Comparison of ENCODE assay signal across 8 cellular contexts in the genomic region with DNA sequence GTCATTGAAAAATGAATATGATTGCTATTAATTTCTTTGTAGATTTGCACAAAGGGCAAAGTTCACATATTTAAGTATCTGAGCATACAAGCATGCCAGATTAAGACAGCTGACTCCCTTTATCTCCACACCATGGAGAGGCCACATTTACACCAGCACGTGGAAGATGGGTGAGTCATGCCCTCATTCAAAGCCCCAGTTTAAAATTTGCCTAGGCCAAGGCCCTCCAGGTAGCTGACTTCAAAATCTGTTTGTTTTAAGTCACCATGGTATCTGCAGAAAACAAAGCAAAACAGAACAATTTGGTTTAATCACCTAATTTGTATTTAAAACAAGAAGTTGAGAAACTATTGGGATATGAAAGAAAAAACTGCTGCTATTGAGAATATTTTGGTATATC.
A peak's percentile ranks its signal among the peaks of the same experiment; 100 is the strongest.
DNase-seq lines count a peak whose midpoint lies in the region; ATAC-seq and TF ChIP-seq lines count a peak whose summit lies in the region.

No MANE protein-coding gene starts in this region.

- peaks cover 19% of the 10 kb centered on the region for H3K4me1 Mint-ChIP-seq in activated CD4-positive, alpha-beta T cell treated with anti-CD3 and anti-CD28 coated beads for 36 hours
- H3K4me1 Mint-ChIP-seq in naive B cell: peaks cover 8 to 19% (median 13%) of the 10 kb centered on the region in 3 donors

- H3K9ac ChIP-seq in IMR-90 (ENCODE audit: low read depth, low read length) (no peak overlapping the region), MM.1S (ENCODE audit: low read length) (no peak overlapping the region)

- H3K18ac ChIP-seq in IMR-90 (ENCODE audit: low read depth, low read length): no peak overlapping the region

- H3K79me1 ChIP-seq in IMR-90 (ENCODE audit: low read depth in 1 of 2, low read length in 2 of 2): peaks cover 9 to 13% of the 10 kb centered on the region in 2 experiments; a peak in 2 of 4 replicates

- no peaks in the 10 kb centered on the region for H3K9me2 ChIP-seq in MM.1S (replicated peaks; ENCODE audit: insufficient read depth, low read length)
- H3K9me2 ChIP-seq in OCI-LY7 (ENCODE audit: insufficient read depth, low read length): no peaks in the 10 kb centered on the region

- no peak overlapping the region for H3K4me2 ChIP-seq in IMR-90 (ENCODE audit: low read depth, low read length)
- no peak overlapping the region for H3K4me2 ChIP-seq in MM.1S (ENCODE audit: low read depth, low read length)
- no peak overlapping the region for H3K4me2 ChIP-seq in OCI-LY7 (ENCODE audit: low read length)

- TF ChIP-seq CTCF in IMR-90 (conservative IDR thresholded peaks at IDR 0.05; ENCODE audit: low read depth, low read length) (no peak), body of pancreas (IDR thresholded peaks at IDR 0.05) (no peak), MM.1S (IDR thresholded peaks at IDR 0.05; ENCODE audit: low read length) (no peak), lower leg skin (IDR thresholded peaks at IDR 0.05) (no peak), OCI-LY7 (conservative IDR thresholded peaks at IDR 0.05; ENCODE audit: low read length) (no peak)

- POLR2A ChIA-PET in activated CD4-positive, alpha-beta T cell treated with anti-CD3 and anti-CD28 coated beads for 36 hours (lab: Charles Lee): no interaction called here
- POLR2A ChIA-PET in IMR-90 (lab: Charles Lee; ENCODE audit: unreplicated experiment) (no interaction called here), OCI-LY7 (lab: Charles Lee) (interaction anchor here (0.7 to 1.4 kb wide), 2 partner anchors 102 to 115 kb away, joined by 3 to 4 read pairs; no protein-coding TSS in a partner anchor)

- H3K4me1 ChIP-seq in IMR-90 (ENCODE audit: control insufficient read depth, insufficient read depth, low read length): peaks cover 7% of the 10 kb centered on the region
- peaks cover 30% of the 10 kb centered on the region for H3K4me1 ChIP-seq in body of pancreas
- H3K4me1 ChIP-seq in MM.1S (ENCODE audit: low read length): no peaks in the 10 kb centered on the region
- H3K4me1 ChIP-seq in OCI-LY7 (ENCODE audit: insufficient read depth, low read length, poor library complexity, severe bottlenecking): peaks cover 5% of the 10 kb centered on the region

- H3K27me3 Mint-ChIP-seq in activated CD4-positive, alpha-beta T cell treated with anti-CD3 and anti-CD28 coated beads for 36 hours: no peaks in the 10 kb centered on the region
- H3K27me3 Mint-ChIP-seq in naive B cell: no peaks in the 10 kb centered on the region

- dilution Hi-C loops in IMR-90 (cut with HindIII; ENCODE audit: low sequenced_read_pairs, unreplicated experiment): no loop called here

- H3K9me3 Mint-ChIP-seq in activated CD4-positive, alpha-beta T cell treated with anti-CD3 and anti-CD28 coated beads for 36 hours (ENCODE audit: low read depth): no peaks in the 10 kb centered on the region
- H3K9me3 Mint-ChIP-seq in naive B cell: no peaks in the 10 kb centered on the region

- peaks cover 4% of the 10 kb centered on the region; the same call in 1 of the 2 replicates for H3K36me3 ChIP-seq in IMR-90 (ENCODE audit: control insufficient read depth, insufficient read depth, low read length)
- no peaks in the 10 kb centered on the region for H3K36me3 ChIP-seq in body of pancreas (replicated peaks in 1 of 2; ENCODE audit: insufficient read depth in 1 of 2, low read depth in 2 of 2)
- no peaks in the 10 kb centered on the region for H3K36me3 ChIP-seq in MM.1S (replicated peaks; ENCODE audit: insufficient read depth, low read length)
- H3K36me3 ChIP-seq in OCI-LY7 (ENCODE audit: insufficient read depth, low read length): peaks cover 72% of the 10 kb centered on the region

- 17% methylated on average over 1 of the region's 1 CpG; no CpG with 5 or more reads in 1 of the 2 experiments for WGBS in IMR-90 (ENCODE audit: extremely low coverage in 2 of 2, insufficient read length in 1 of 2), 2 experiments
- WGBS in body of pancreas, 2 donors: 10 to 11% methylated on average over 1 of the region's 1 CpG
- WGBS in lower leg skin, 2 donors: 21 to 27% methylated on average over 1 of the region's 1 CpG

- ATAC-seq in activated CD4-positive, alpha-beta T cell treated with anti-CD3 and anti-CD28 coated beads for 36 hours: peak; percentile 65
- peak; percentile 54 for ATAC-seq in IMR-90 (ENCODE audit: low read depth)
- peak; percentile 88 for ATAC-seq in body of pancreas
- peak; percentile 43 to 65 for ATAC-seq in naive B cell (ENCODE audit: low read depth in 2 of 2)

- H2AK5ac ChIP-seq in IMR-90 (ENCODE audit: low read depth, low read length): no peak overlapping the region

- no peak overlapping the region for H2BK20ac ChIP-seq in IMR-90 (ENCODE audit: low read depth, low read length)

- H3K27ac Mint-ChIP-seq in activated CD4-positive, alpha-beta T cell treated with anti-CD3 and anti-CD28 coated beads for 36 hours: no peak overlapping the region
- peak overlapping the region in 1 of 6 donors; percentile 18 for H3K27ac Mint-ChIP-seq in naive B cell

- CTCF ChIA-PET in activated CD4-positive, alpha-beta T cell treated with anti-CD3 and anti-CD28 coated beads for 36 hours (lab: Charles Lee): interaction anchor here (0.5 to 0.6 kb wide), 2 partner anchors 10 to 43 kb away, joined by 3 to 4 read pairs; no protein-coding TSS in a partner anchor
- CTCF ChIA-PET in IMR-90 (lab: Yijun Ruan, JAX) (no interaction called here), OCI-LY7 (lab: Charles Lee; ENCODE audit: unreplicated experiment) (no interaction called here)

- no peak overlapping the region for H3K56ac ChIP-seq in IMR-90 (ENCODE audit: extremely low read depth, insufficient read depth, low read length)

- H3K79me2 ChIP-seq in MM.1S (ENCODE audit: low read length) (no peaks in the 10 kb centered on the region), OCI-LY7 (ENCODE audit: insufficient read depth, low read depth, low read length) (no peaks in the 10 kb centered on the region)

- H3K23ac ChIP-seq in IMR-90 (ENCODE audit: low read depth, low read length): no peak overlapping the region

- no peak overlapping the region for H3K14ac ChIP-seq in IMR-90 (replicated peaks; ENCODE audit: low read depth, low read length)

- in situ Hi-C loops in IMR-90 (cut with MboI; ENCODE audit: low sequenced_read_pairs): loop anchor here (10.0 kb wide), 1 partner anchor 133 kb away; a partner anchor contains a TSS

- no peak overlapping the region for H4K91ac ChIP-seq in IMR-90 (ENCODE audit: insufficient read depth, low read depth, low read length)

- peaks cover 21% of the 10 kb centered on the region for H3K36me3 Mint-ChIP-seq in activated CD4-positive, alpha-beta T cell treated with anti-CD3 and anti-CD28 coated beads for 36 hours (ENCODE audit: low read depth)
- H3K36me3 Mint-ChIP-seq in naive B cell: peaks cover 10 to 14% of the 10 kb centered on the region in 2 donors

- H3K4me3 ChIP-seq in IMR-90 (ENCODE audit: insufficient read depth, low read depth, low read length) (no peak overlapping the region), body of pancreas (no peak overlapping the region), MM.1S (ENCODE audit: low read length) (no peak overlapping the region), lower leg skin (ENCODE audit: low read depth, poor library complexity, severe bottlenecking) (no peak overlapping the region), OCI-LY7 (ENCODE audit: low read depth, low read length, poor library complexity, severe bottlenecking) (no peak overlapping the region)

- peak; percentile 30 for DNase-seq in activated CD4-positive, alpha-beta T cell treated with anti-CD3 and anti-CD28 coated beads for 36 hours
- no peak for DNase-seq in activated CD4-positive, alpha-beta T cell treated with anti-CD3 and anti-CD28 coated beads for 4 hours
- DNase-seq in IMR-90 (peak; percentile 46), body of pancreas (peak; percentile 22 to 54 (median 30)), naive B cell (no peak), MM.1S (no peak), lower leg skin (ENCODE audit: low spot score in 2 of 2) (no peak), OCI-LY7 (ENCODE audit: low spot score) (no peak)

- H4K8ac ChIP-seq in IMR-90 (ENCODE audit: low read depth in 2 of 2, low read length in 2 of 2): no peak overlapping the region

- H3K4me3 Mint-ChIP-seq in activated CD4-positive, alpha-beta T cell treated with anti-CD3 and anti-CD28 coated beads for 36 hours: no peak overlapping the region
- no peak overlapping the region for H3K4me3 Mint-ChIP-seq in naive B cell

- BruUV-seq in IMR-90 (replicated peaks; lab: Mats Ljungman, UMichigan): no TSS peak
- BruUV-seq in OCI-LY7 (replicated peaks; lab: Mats Ljungman, UMichigan): no TSS peak

- no peak overlapping the region for H2AK9ac ChIP-seq in IMR-90 (replicated peaks; ENCODE audit: low read depth, low read length, poor library complexity)

- peaks cover 3% of the 10 kb centered on the region for H3K9me1 ChIP-seq in IMR-90 (ENCODE audit: insufficient read depth, low read length)

- no peak overlapping the region for H4K5ac ChIP-seq in IMR-90 (ENCODE audit: low read depth, low read length)

- no peak overlapping the region for H2BK15ac ChIP-seq in IMR-90 (ENCODE audit: low read depth, low read length)

- H2BK5ac ChIP-seq in IMR-90 (ENCODE audit: low read depth, low read length, poor library complexity, severe bottlenecking): no peak overlapping the region

- H3K27me3 ChIP-seq in IMR-90 (ENCODE audit: control insufficient read depth, insufficient read depth, low read length) (no peaks in the 10 kb centered on the region), body of pancreas (no peaks in the 10 kb centered on the region), MM.1S (replicated peaks; ENCODE audit: insufficient read depth, low read length) (no peaks in the 10 kb centered on the region)

- intact Hi-C loops in activated CD4-positive, alpha-beta T cell treated with anti-CD3 and anti-CD28 coated beads for 36 hours (cut with DNase I, micrococcal nuclease): no loop called here
- intact Hi-C loops in IMR-90 (cut with micrococcal nuclease) (no loop called here), body of pancreas (cut with DNase I) (no loop called here), lower leg skin (cut with DNase I; ENCODE audit: low total_unique reads) (no loop called here), OCI-LY7 (cut with micrococcal nuclease; ENCODE audit: unreplicated experiment) (no loop called here)

- H3F3A ChIP-seq in MM.1S (ENCODE audit: insufficient read depth, low read length): no peaks in the 10 kb centered on the region

- H3K9me3 ChIP-seq in IMR-90 (ENCODE audit: control insufficient read depth, insufficient read depth, low read length) (no peaks in the 10 kb centered on the region), body of pancreas (no peaks in the 10 kb centered on the region), MM.1S (replicated peaks; ENCODE audit: insufficient read depth, low read length) (no peaks in the 10 kb centered on the region), OCI-LY7 (ENCODE audit: low read length) (no peaks in the 10 kb centered on the region)

- no peak for TF ChIP-seq RAD21 in IMR-90 (IDR thresholded peaks at IDR 0.05; ENCODE audit: low read length)

- H4K20me1 ChIP-seq in IMR-90 (ENCODE audit: insufficient read depth, low read length) (no peaks in the 10 kb centered on the region), MM.1S (ENCODE audit: insufficient read depth, low read length) (no peaks in the 10 kb centered on the region), OCI-LY7 (ENCODE audit: insufficient read depth, low read length) (no peaks in the 10 kb centered on the region)

- H2BK120ac ChIP-seq in IMR-90 (ENCODE audit: low read depth, low read length): no peak overlapping the region

- no peak for TF ChIP-seq POLR2A in IMR-90 (IDR thresholded peaks at IDR 0.05; ENCODE audit: low read depth, low read length)
- TF ChIP-seq POLR2A in body of pancreas (IDR thresholded peaks at IDR 0.05): no peak
- no peak for TF ChIP-seq POLR2A in lower leg skin (IDR thresholded peaks at IDR 0.05)

- H3K27ac ChIP-seq in IMR-90 (ENCODE audit: insufficient read depth, low read length) (no peak overlapping the region), body of pancreas (no peak overlapping the region), MM.1S (ENCODE audit: low read length) (no peak overlapping the region), OCI-LY7 (ENCODE audit: low read depth, low read length, poor library complexity, severe bottlenecking) (no peak overlapping the region)

- H3K4ac ChIP-seq in IMR-90 (ENCODE audit: low read depth, low read length): no peak overlapping the region

- H2AFZ ChIP-seq in IMR-90 (replicated peaks; ENCODE audit: low read length, poor library complexity): no peak overlapping the region
- H2AFZ ChIP-seq in MM.1S (ENCODE audit: low read length): no peak overlapping the region
- H2AFZ ChIP-seq in OCI-LY7 (ENCODE audit: low read length): no peak overlapping the region

Comparison
In these comparisons a context has a peak if more than half of its experiments do, and no peak if none do; other contexts are left out.
1. DNase-seq: peak in activated CD4-positive, alpha-beta T cell treated with anti-CD3 and anti-CD28 coated beads for 36 hours (single experiment), IMR-90 (single experiment) and body of pancreas (4 of 4); none in activated CD4-positive, alpha-beta T cell treated with anti-CD3 and anti-CD28 coated beads for 4 hours (0 of 2), naive B cell (single experiment), MM.1S (single experiment), lower leg skin (0 of 2) and OCI-LY7 (single experiment).
2. Peak in every context shown above with its lines, with median percentiles within 50 percentile points of each other: ATAC-seq.